Comparison of ENCODE assay signal across 8 cellular contexts in genomic region chr5:172188893-172189692, GRCh38. TPM values are rescaled to one million over a fixed set of nuclear protein-coding genes. Genes with fewer than 3 reads are reported as not detected.
A peak's percentile ranks its signal among the peaks of the same experiment; 100 is the strongest.
DNase-seq lines count a peak whose midpoint lies in the region; ATAC-seq and TF ChIP-seq lines count a peak whose summit lies in the region.

No MANE protein-coding gene starts in this region.

- peak overlapping the region; percentile 74; the same call in 1 of the 2 replicates for H2AFZ ChIP-seq in OCI-LY7 (ENCODE audit: low read length)

- H3K9me3 ChIP-seq in OCI-LY7 (ENCODE audit: low read length) (no peaks in the 10 kb centered on the region), esophagus muscularis mucosa (no peaks in the 10 kb centered on the region), psoas muscle (no peaks in the 10 kb centered on the region)

- TF ChIP-seq CTCF in OCI-LY7 (conservative IDR thresholded peaks at IDR 0.05; ENCODE audit: low read length) (no peak; the same call in 1 of the 2 replicates), esophagus muscularis mucosa (IDR thresholded peaks at IDR 0.05) (no peak), psoas muscle (IDR thresholded peaks at IDR 0.05) (no peak), foreskin keratinocyte (conservative IDR thresholded peaks at IDR 0.05) (no peak)

- H3K36me3 ChIP-seq in OCI-LY7 (ENCODE audit: insufficient read depth, low read length) (peaks cover 18% of the 10 kb centered on the region), esophagus muscularis mucosa (no peaks in the 10 kb centered on the region), psoas muscle (ENCODE audit: insufficient read depth in 1 of 2, low read depth in 1 of 2) (no peaks in the 10 kb centered on the region)

- WGBS in esophagus muscularis mucosa, result 51% methylated on average over 30 of the region's 30 CpGs
- WGBS in psoas muscle, 3 donors, result 47 to 50% (median 48%) methylated on average over 30 of the region's 30 CpGs

- in situ Hi-C loops in G401 (cut with HindIII; ENCODE audit: low sequenced_read_pairs), result no loop called here

- POLR2A ChIA-PET in OCI-LY7 (lab: Charles Lee), result interaction anchor here (0.6 to 2.1 kb wide), 19 partner anchors 10 to 1427 kb away, joined by 3 to 17 read pairs (median 4); partner anchors contain the start of gene FBXW11

- H3K27ac ChIP-seq in OCI-LY7 (ENCODE audit: low read depth, low read length, poor library complexity, severe bottlenecking), result no peak overlapping the region
- H3K27ac ChIP-seq in esophagus muscularis mucosa (replicated peaks in 1 of 4), result peak overlapping the region; percentile 85 to 97 (median 92)
- no peak overlapping the region for H3K27ac ChIP-seq in psoas muscle
- no peak overlapping the region for H3K27ac ChIP-seq in foreskin keratinocyte

- ATAC-seq in psoas muscle (no peak), esophagus mucosa (no peak), foreskin keratinocyte (no peak)

- H3K79me2 ChIP-seq in OCI-LY7 (ENCODE audit: insufficient read depth, low read depth, low read length), result peaks cover 36% of the 10 kb centered on the region

- no peaks in the 10 kb centered on the region for H3K9me2 ChIP-seq in OCI-LY7 (ENCODE audit: insufficient read depth, low read length)

- intact Hi-C loops in OCI-LY7 (cut with micrococcal nuclease; ENCODE audit: unreplicated experiment), result loop anchor here (1.0 to 5.0 kb wide), 8 partner anchors 14 to 277 kb away; partner anchors contain the start of genes FBXW11 and UBTD2
- intact Hi-C loops in esophagus muscularis mucosa (cut with DNase I), result loop anchor here (1.0 to 5.0 kb wide), 3 partner anchors 82 to 182 kb away; partner anchors contain the start of gene FBXW11
- intact Hi-C loops in psoas muscle (cut with DNase I), result loop anchor here (1.0 to 5.0 kb wide), 4 partner anchors 82 to 277 kb away; partner anchors contain the start of gene UBTD2 (in 1 of the 2)

- peak overlapping the region; percentile 97 for H3K4me3 ChIP-seq in OCI-LY7 (ENCODE audit: low read depth, low read length, poor library complexity, severe bottlenecking)
- H3K4me3 ChIP-seq in esophagus muscularis mucosa, result peak overlapping the region; percentile 82 to 94 (median 89)
- H3K4me3 ChIP-seq in psoas muscle, result peak overlapping the region; percentile 94

- no peaks in the 10 kb centered on the region for H3K27me3 ChIP-seq in esophagus muscularis mucosa
- H3K27me3 ChIP-seq in psoas muscle (ENCODE audit: insufficient read depth in 3 of 3, low read length in 2 of 3), result no peaks in the 10 kb centered on the region
- no peaks in the 10 kb centered on the region for H3K27me3 ChIP-seq in foreskin keratinocyte

- H3K4me1 ChIP-seq in OCI-LY7 (ENCODE audit: insufficient read depth, low read length, poor library complexity, severe bottlenecking) (peaks cover 26% of the 10 kb centered on the region), esophagus muscularis mucosa (peaks cover 17 to 42% (median 36%) of the 10 kb centered on the region in 4 donors), psoas muscle (peaks cover 7% of the 10 kb centered on the region), foreskin keratinocyte (no peaks in the 10 kb centered on the region)

- CTCF ChIA-PET in OCI-LY7 (lab: Charles Lee; ENCODE audit: unreplicated experiment), result interaction anchor here (0.5 to 2.4 kb wide), 12 partner anchors 11 to 137 kb away, joined by 3 to 13 read pairs (median 4); no protein-coding TSS in a partner anchor

- TF ChIP-seq EP300 in esophagus muscularis mucosa (IDR thresholded peaks at IDR 0.05), result no peak

- peak overlapping the region; percentile 93 for H3K4me2 ChIP-seq in OCI-LY7 (ENCODE audit: low read length)

- TF ChIP-seq POLR2A in esophagus muscularis mucosa (IDR thresholded peaks at IDR 0.05; ENCODE audit: low read depth), result no peak

- DNase-seq in G401 (ENCODE audit: low spot score), result peak; percentile 65
- DNase-seq in OCI-LY7 (ENCODE audit: low spot score), result no peak
- no peak for DNase-seq in esophagus muscularis mucosa (ENCODE audit: extremely low spot score)
- DNase-seq in psoas muscle, result no peak
- no peak for DNase-seq in occipital lobe (lab: John Stamatoyannopoulos, UW)
- no peak for DNase-seq in GM19238 (ENCODE audit: insufficient read length, low spot score)
- no peak for DNase-seq in foreskin keratinocyte

- no TSS peak for BruUV-seq in OCI-LY7 (replicated peaks; lab: Mats Ljungman, UMichigan)

- H4K20me1 ChIP-seq in OCI-LY7 (ENCODE audit: insufficient read depth, low read length), result peaks cover 3% of the 10 kb centered on the region; the same call in 1 of the 2 replicates

RNA-seq across cellular contexts. Expression of gene STK10, which starts 1.1 kb away (rescaled TPM):
- total RNA-seq in G401 (2014; rRNA removed; shearing (Covaris generic)), result 14.2 and 17.0 TPM in 2 replicates
- 53.1 and 53.7 TPM in 2 replicates for total RNA-seq in OCI-LY7 (2014; rRNA removed; shearing (Covaris generic))
- total RNA-seq in OCI-LY7 (2022), result 89.7 and 95.9 TPM in 2 replicates
- total RNA-seq in esophagus muscularis mucosa, result 10 to 100 TPM; 18.8 to 21.8 (median 19.4) TPM
- 1 to 10 TPM; 6.1 to 8.6 (median 6.6) TPM for total RNA-seq in psoas muscle
- 1 to 10 TPM; 1.9 to 6.4 (median 3.7) TPM for polyA plus RNA-seq in psoas muscle
- total RNA-seq in esophagus mucosa, result 7.3 TPM
- 9.8 TPM for total RNA-seq in occipital lobe
- 28.2 and 31.2 TPM in 2 replicates for total RNA-seq in foreskin keratinocyte
- 19.4 and 25.6 TPM in 2 replicates for polyA plus RNA-seq in foreskin keratinocyte

RNA-seq across cellular contexts. Expression of gene EFCAB9, which starts 4.9 kb away (rescaled TPM):
- not detected in 2 replicates for total RNA-seq in G401 (2014; rRNA removed; shearing (Covaris generic))
- total RNA-seq in OCI-LY7 (2014; rRNA removed; shearing (Covaris generic)), result not detected in 2 replicates
- total RNA-seq in OCI-LY7 (2022) (not detected in 2 replicates), esophagus muscularis mucosa (not detected), psoas muscle (not detected), esophagus mucosa (not detected), occipital lobe (not detected), foreskin keratinocyte (not detected in 2 replicates)
- polyA plus RNA-seq in psoas muscle (under 1 TPM in 1 of 3 donors, not detected in 2; 0.08 TPM), foreskin keratinocyte (not detected in 2 replicates)

Comparison
In these comparisons a context has a peak if more than half of its experiments do, and no peak if none do; other contexts are left out.
1. H3K27ac ChIP-seq: peak in esophagus muscularis mucosa (4 of 4); none in OCI-LY7 (single experiment), psoas muscle (single experiment) and foreskin keratinocyte (single experiment).
2. Peak in every context shown above with its lines, with median percentiles within 50 percentile points of each other: H3K4me3 ChIP-seq.